In the genomic region with DNA sequence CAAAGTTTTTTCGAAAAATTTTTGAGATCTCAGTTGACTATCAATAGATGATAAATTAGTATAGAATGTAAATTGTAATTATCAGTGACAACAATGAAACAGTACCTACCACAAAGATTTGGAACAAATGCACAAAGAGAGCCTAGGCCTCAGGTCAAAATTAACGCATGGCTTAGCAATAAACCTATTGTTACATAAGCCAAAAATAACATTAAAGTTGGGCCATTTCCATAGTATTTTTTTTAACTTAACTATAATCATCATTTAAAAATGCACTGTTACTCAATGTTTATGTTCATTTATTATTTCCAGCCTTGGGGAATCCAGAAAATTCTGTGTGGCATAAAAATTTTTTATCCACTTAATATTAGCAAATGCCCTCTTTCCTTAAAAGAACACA, we compare ENCODE assay signal across 24 cellular contexts.
DNase-seq lines count a peak whose midpoint lies in the region; ATAC-seq, FAIRE-seq and TF ChIP-seq lines count a peak whose summit lies in the region.
"Had no signal": no experiment of that assay in that cellular context is flagged by ENCODE, and none has a peak within 500 bp of the region (broad histone marks: within the 10 kb centered on the region; RNA-seq: fewer than 3 reads in every experiment).

No MANE protein-coding gene starts in this region.

- peak; percentile 24 for FAIRE-seq in frontal cortex (lab: Jason Lieb, UNC)
- FAIRE-seq: A549, urothelium cell line had no signal

- H3K27ac Mint-ChIP-seq in chondrocyte (ENCODE audit: unreplicated experiment) = peak overlapping the region; percentile 7
- H3K27ac Mint-ChIP-seq: activated T-helper 1 cell treated with anti-CD3 and anti-CD28 coated beads, Interleukin-12 subunit alpha, Interleukin-12 subunit beta, Interleukin-2, Interleukin-4 antibody, amounts not matched to agents 30 ng/mL and 10 ng/mL and 1 ng/mL, durations not matched to agents 14 hours and 24 hours and 36 hours; effector memory CD8-positive, alpha-beta T cell had no signal

- H3K9me3 ChIP-seq in testis = no peaks in the 10 kb centered on the region
- H3K9me3 ChIP-seq: A549, BLaER1 had no signal

- TF ChIP-seq CTCF in AG10803 (conservative IDR thresholded peaks at IDR 0.05; ENCODE audit: low read length) = no peak
- TF ChIP-seq CTCF in chondrocyte (IDR thresholded peaks at IDR 0.05) = no peak
- no peak for TF ChIP-seq CTCF in testis (IDR thresholded peaks at IDR 0.05)

- WGBS in testis, 2 donors = 50 to 73% methylated on average over 2 of the region's 2 CpGs

- H3K36me3 ChIP-seq in testis (ENCODE audit: low read depth, missing control alignments) = no peaks in the 10 kb centered on the region

- H3K36me3 Mint-ChIP-seq in chondrocyte (ENCODE audit: low read depth) = peaks cover 1% of the 10 kb centered on the region

- H3K4me1 Mint-ChIP-seq in chondrocyte (ENCODE audit: low read depth) = peaks cover 27% of the 10 kb centered on the region

- peak overlapping the region in 1 of 2 donors; percentile 2 for H3K27ac ChIP-seq in testis
- H3K27ac ChIP-seq: A549, BLaER1 had no signal

- no peak for ATAC-seq in HG02870 (IDR thresholded peaks at IDR 0.05; ENCODE audit: unreplicated experiment)
- ATAC-seq: A549; effector memory CD8-positive, alpha-beta T cell; Right ventricle myocardium inferior; WTC11 had no signal

- DNase-seq in AG10803 (ENCODE audit: low read depth) (peak; percentile 18), M059J (ENCODE audit: low read depth) (peak; percentile 53), chondrocyte (ENCODE audit: low spot score) (no peak), frontal cortex (ENCODE audit: low spot score in 2 of 2) (no peak), dedifferentiated amniotic fluid mesenchymal stem cell (ENCODE audit: extremely low spot score) (no peak), testis (no peak), posterior vena cava (ENCODE audit: low spot score) (no peak)
- DNase-seq: activated CD4-positive, alpha-beta T cell treated with anti-CD3 and anti-CD28 coated beads, Interleukin-2, amount 50 U/mL, for 1 hour; activated naive CD4-positive, alpha-beta T cell treated with anti-CD3 and anti-CD28 coated beads, Interleukin-2, amount 50 U/mL, for 16 hours; COR-L47; DMS79; effector memory CD8-positive, alpha-beta T cell; head of caudate nucleus; NCI-H1105; NCI-H1930; NCI-H345; NCI-H774 had no signal

- H3K27me3 Mint-ChIP-seq in chondrocyte (ENCODE audit: low read depth) = no peaks in the 10 kb centered on the region
- H3K27me3 Mint-ChIP-seq: effector memory CD8-positive, alpha-beta T cell had no signal

- intact Hi-C loops in testis (cut with DNase I; ENCODE audit: low total_unique reads) (no loop called here), posterior vena cava (cut with DNase I) (loop anchor here in 1 of 2 donors (5.0 kb wide), 1 partner anchor 79 kb away; no protein-coding TSS in a partner anchor)

- H3K4me3 ChIP-seq in AG10803 (ENCODE audit: low read length) (no peak overlapping the region), testis (no peak overlapping the region)
- H3K4me3 ChIP-seq: A549, BLaER1 had no signal

- no peaks in the 10 kb centered on the region for H3K27me3 ChIP-seq in testis
- H3K27me3 ChIP-seq: BLaER1 had no signal

- H3K4me1 ChIP-seq in testis = peaks cover 21% of the 10 kb centered on the region
- H3K4me1 ChIP-seq: BLaER1 had no signal

- no peak for TF ChIP-seq POLR2A in testis (IDR thresholded peaks at IDR 0.05)

- peaks cover 3% of the 10 kb centered on the region for H3K9me3 Mint-ChIP-seq in chondrocyte (ENCODE audit: low read depth)
- H3K9me3 Mint-ChIP-seq: activated T-helper 1 cell treated with anti-CD3 and anti-CD28 coated beads, Interleukin-12 subunit alpha, Interleukin-12 subunit beta, Interleukin-2, Interleukin-4 antibody, amounts not matched to agents 30 ng/mL and 10 ng/mL and 1 ng/mL, durations not matched to agents 14 hours and 24 hours and 36 hours; effector memory CD8-positive, alpha-beta T cell had no signal

- no peak overlapping the region for H3K4me3 Mint-ChIP-seq in chondrocyte (ENCODE audit: unreplicated experiment)
- H3K4me3 Mint-ChIP-seq: activated T-helper 1 cell treated with anti-CD3 and anti-CD28 coated beads, Interleukin-12 subunit alpha, Interleukin-12 subunit beta, Interleukin-2, Interleukin-4 antibody, amounts not matched to agents 30 ng/mL and 10 ng/mL and 1 ng/mL, durations not matched to agents 14 hours and 24 hours and 36 hours; effector memory CD8-positive, alpha-beta T cell; WTC11 had no signal

Comparison
In these comparisons a context has a peak if more than half of its experiments do, and no peak if none do; other contexts are left out.
1. DNase-seq: peak in AG10803 (single experiment) and M059J (single experiment); none in chondrocyte (single experiment), frontal cortex (0 of 2), dedifferentiated amniotic fluid mesenchymal stem cell (single experiment), testis (single experiment) and posterior vena cava (single experiment).